Comparison of ENCODE assay signal across 8 cellular contexts in the genomic region with DNA sequence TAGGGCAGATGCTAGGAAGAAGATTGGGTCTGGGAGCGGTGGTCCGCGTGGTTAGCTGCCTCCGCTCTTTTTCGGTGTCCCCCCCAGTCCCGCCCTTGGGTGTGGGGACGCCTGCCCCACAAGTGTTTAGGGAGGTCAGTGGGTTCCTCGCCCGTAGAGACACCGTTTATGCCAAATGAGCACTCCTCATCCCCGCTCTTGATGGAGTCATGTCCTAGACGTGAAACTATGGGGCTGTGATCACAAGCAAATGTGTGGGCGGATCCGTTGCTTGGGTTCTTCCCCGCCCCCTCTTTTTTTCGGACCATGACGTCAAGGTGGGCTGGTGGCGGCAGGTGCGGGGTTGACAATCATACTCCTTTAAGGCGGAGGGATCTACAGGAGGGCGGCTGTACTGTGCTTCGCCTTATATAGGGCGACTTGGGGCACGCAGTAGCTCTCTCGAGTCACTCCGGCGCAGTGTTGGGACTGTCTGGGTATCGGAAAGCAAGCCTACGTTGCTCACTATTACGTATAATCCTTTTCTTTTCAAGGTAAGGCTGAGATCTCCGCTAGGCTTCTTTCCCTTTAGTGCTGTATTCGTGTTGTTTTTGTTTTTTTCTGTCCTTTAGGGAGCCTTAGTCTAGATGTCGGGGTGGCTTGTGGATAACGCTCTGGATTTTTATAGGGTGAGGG. TPM values are rescaled to one million over a fixed set of nuclear protein-coding genes. Genes with fewer than 3 reads are reported as not detected.
DNase-seq lines count a peak whose midpoint lies in the region; TF ChIP-seq lines count a peak whose summit lies in the region.

A gene (plus strand): TSS at position 439 of the 675 bp plus-strand sequence. CDS start 1,529 bp downstream, outside the sequence.

- H3K4me3 ChIP-seq in MM.1S (ENCODE audit: low read length) (peak within 1 kb of the TSS; percentile 99), foreskin fibroblast (ENCODE audit: low read depth in 1 of 2, low read length in 2 of 2) (peak within 1 kb of the TSS; percentile 82 to 93), neural progenitor cell (peak within 1 kb of the TSS; percentile 95), stomach smooth muscle (ENCODE audit: low read length in 2 of 2) (peak within 1 kb of the TSS; percentile 92 to 100)

- H3K27me3 ChIP-seq in MM.1S (replicated peaks; ENCODE audit: insufficient read depth, low read length): no peaks in the 10 kb centered on the region
- no peaks in the 10 kb centered on the region for H3K27me3 ChIP-seq in neural progenitor cell
- H3K27me3 ChIP-seq in stomach smooth muscle (ENCODE audit: control insufficient read depth in 1 of 2, insufficient read depth in 2 of 2, low read length in 2 of 2): no peaks in the 10 kb centered on the region

- no peak for TF ChIP-seq CTCF in MM.1S (IDR thresholded peaks at IDR 0.05; ENCODE audit: low read length)
- TF ChIP-seq CTCF in foreskin fibroblast (IDR thresholded peaks at IDR 0.05; ENCODE audit: low read depth, low read length): no peak
- TF ChIP-seq CTCF in neural progenitor cell (IDR thresholded peaks at IDR 0.05): no peak

- H3K27ac ChIP-seq in MM.1S (ENCODE audit: low read length) (peak within 1 kb of the TSS; percentile 85), neural progenitor cell (peak within 1 kb of the TSS; percentile 82), stomach smooth muscle (ENCODE audit: low read length) (peak within 1 kb of the TSS; percentile 96)

- peaks cover 36% of the 10 kb centered on the region for H3K4me1 Mint-ChIP-seq in neural progenitor cell

- H3K79me2 ChIP-seq in MM.1S (ENCODE audit: low read length) (peaks cover 56% of the 10 kb centered on the region), neural progenitor cell (ENCODE audit: low read depth) (peaks cover 53% of the 10 kb centered on the region)

- no peaks in the 10 kb centered on the region for H3K9me2 ChIP-seq in MM.1S (replicated peaks; ENCODE audit: insufficient read depth, low read length)

- H3K36me3 ChIP-seq in MM.1S (replicated peaks; ENCODE audit: insufficient read depth, low read length) (peaks cover 14% of the 10 kb centered on the region), neural progenitor cell (peaks cover 25% of the 10 kb centered on the region), stomach smooth muscle (ENCODE audit: control insufficient read depth in 2 of 2, insufficient read depth in 2 of 2, low read length in 2 of 2) (peaks cover 31 to 33% of the 10 kb centered on the region in 2 donors)

- peaks cover 28% of the 10 kb centered on the region for H3K4me1 ChIP-seq in MM.1S (ENCODE audit: low read length)
- H3K4me1 ChIP-seq in neural progenitor cell: peaks cover 31% of the 10 kb centered on the region
- peaks cover 32% of the 10 kb centered on the region for H3K4me1 ChIP-seq in stomach smooth muscle (ENCODE audit: control insufficient read depth, insufficient read depth, low read length)

- peak within 1 kb of the TSS; percentile 97 for H3K27ac Mint-ChIP-seq in neural progenitor cell

- H3K9ac ChIP-seq in MM.1S (ENCODE audit: low read length) (peak within 1 kb of the TSS; percentile 99), neural progenitor cell (peak within 1 kb of the TSS; percentile 88), stomach smooth muscle (ENCODE audit: low read length in 2 of 2) (peak within 1 kb of the TSS; percentile 94 to 100)

- H3F3A ChIP-seq in MM.1S (ENCODE audit: insufficient read depth, low read length) (peaks cover 53% of the 10 kb centered on the region), neural progenitor cell (ENCODE audit: low read depth) (peaks cover 67% of the 10 kb centered on the region)

- peaks cover 33% of the 10 kb centered on the region for H3K36me3 Mint-ChIP-seq in neural progenitor cell

- H3K9me3 ChIP-seq in MM.1S (replicated peaks; ENCODE audit: insufficient read depth, low read length) (no peaks in the 10 kb centered on the region), neural progenitor cell (ENCODE audit: low read depth) (no peaks in the 10 kb centered on the region), stomach smooth muscle (ENCODE audit: control insufficient read depth in 2 of 2, low read length in 2 of 2) (no peaks in the 10 kb centered on the region)

- no peaks in the 10 kb centered on the region for H3K9me3 Mint-ChIP-seq in neural progenitor cell

- H4K20me1 ChIP-seq in MM.1S (ENCODE audit: insufficient read depth, low read length) (peaks cover 44% of the 10 kb centered on the region), neural progenitor cell (ENCODE audit: low read depth) (peaks cover 48% of the 10 kb centered on the region)

- peak within 1 kb of the TSS; percentile 99 for H3K4me3 Mint-ChIP-seq in neural progenitor cell

- peak within 1 kb of the TSS; percentile 91 for H2AFZ ChIP-seq in MM.1S (ENCODE audit: low read length)
- H2AFZ ChIP-seq in neural progenitor cell (replicated peaks): peak within 1 kb of the TSS; percentile 84

- peaks cover 23% of the 10 kb centered on the region for H3K27me3 Mint-ChIP-seq in neural progenitor cell (ENCODE audit: insufficient read depth, low read depth)

- DNase-seq in GDM1 (lab: John Stamatoyannopoulos, UW) (peak; percentile 93), HCEC 1CT (peak; percentile 99), MM.1S (peak; percentile 98), SHP77 treated with DMSO at 0.1 percent for 48 hours (lab: John Stamatoyannopoulos, UW) (peak; percentile 84), activated gamma-delta T cell treated with Interleukin-2 at 50 U/mL for 16 hours (peak; percentile 92), foreskin fibroblast (peak; percentile 98), neural progenitor cell (ENCODE audit: low spot score) (peak; percentile 97)

- H3K4me2 ChIP-seq in MM.1S (ENCODE audit: low read depth, low read length) (peak within 1 kb of the TSS; percentile 93), neural progenitor cell (peak within 1 kb of the TSS; percentile 81)

RNA-seq across cellular contexts. Expression of the gene that starts here (rescaled TPM):
- 1,851 and 2,068 TPM in 2 replicates for total RNA-seq in neural progenitor cell (ENCODE audit: low replicate concordance)

Comparison
In these comparisons a context has a peak if more than half of its experiments do, and no peak if none do; other contexts are left out.
1. Peak in every context shown above with its lines: DNase-seq, H3K4me3 ChIP-seq and H3K27ac ChIP-seq.